ENCODE assay signal across 20 cellular contexts in the genomic region with DNA sequence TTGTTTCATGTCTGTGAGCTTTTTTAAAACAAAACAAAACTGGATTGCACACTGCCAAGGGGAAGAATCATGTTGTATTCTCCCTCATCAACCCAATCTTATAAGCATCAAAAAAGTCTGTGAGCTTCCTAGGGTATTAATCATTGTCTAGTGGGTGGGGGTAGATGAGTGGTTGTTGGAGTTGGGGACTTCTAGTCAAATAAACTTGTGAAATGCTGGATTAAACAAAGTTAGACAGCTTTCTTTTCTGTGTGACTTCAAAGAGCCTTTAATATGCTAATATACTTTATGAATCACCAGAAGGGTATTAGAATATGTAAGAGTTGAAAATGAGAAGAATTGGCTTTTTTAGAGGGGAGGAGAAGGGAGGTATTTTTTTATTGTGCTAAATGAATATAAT.
DNase-seq lines count a peak whose midpoint lies in the region; ATAC-seq and TF ChIP-seq lines count a peak whose summit lies in the region.
"Had no signal": no experiment of that assay in that cellular context is flagged by ENCODE, and none has a peak within 500 bp of the region (broad histone marks: within the 10 kb centered on the region; RNA-seq: fewer than 3 reads in every experiment).

No MANE protein-coding gene starts in this region.

- H3K4me3 ChIP-seq in AG10803 (ENCODE audit: low read length): no peak overlapping the region
- H3K4me3 ChIP-seq in GM23248: no peak overlapping the region
- H3K4me3 ChIP-seq: pancreas, right lobe of liver, testis, vagina had no signal

- peaks cover 68% of the 10 kb centered on the region for H3K79me2 ChIP-seq in GM23248 (ENCODE audit: insufficient read depth)

- H2AFZ ChIP-seq in GM23248: no peak overlapping the region

- TF ChIP-seq CTCF in AG10803 (conservative IDR thresholded peaks at IDR 0.05; ENCODE audit: low read length): no peak

- H3K9me3 Mint-ChIP-seq in activated T-helper 17 cell treated with anti-CD3 and anti-CD28 coated beads, Interleukin-2, amount 50 U/mL, for 72 hours: no peaks in the 10 kb centered on the region
- H3K9me3 Mint-ChIP-seq in memory B cell: no peaks in the 10 kb centered on the region
- H3K9me3 Mint-ChIP-seq: H9 had no signal

- ATAC-seq in activated T-helper 17 cell treated with anti-CD3 and anti-CD28 coated beads, Interleukin-2, amount 50 U/mL, for 72 hours (replicated peaks): peak; percentile 45
- ATAC-seq in memory B cell (ENCODE audit: low read depth): no peak
- ATAC-seq: naive thymus-derived CD8-positive, alpha-beta T cell; pancreas; right lobe of liver had no signal

- H3K4me2 ChIP-seq in GM23248 (ENCODE audit: unreplicated experiment): peak overlapping the region; percentile 72

- H3K4me1 ChIP-seq in GM23248 (ENCODE audit: insufficient read depth): peaks cover 45% of the 10 kb centered on the region

- peak overlapping the region; percentile 76 for H3K27ac ChIP-seq in GM23248
- H3K27ac ChIP-seq: pancreas, right lobe of liver, vagina, WERI-Rb-1 had no signal

- in situ Hi-C loops in GM23248 (cut with MboI): no loop called here

- DNase-seq in AG10803 (ENCODE audit: low read depth) (peak; percentile 23), GM23248 (peak; percentile 48), memory B cell (ENCODE audit: low spot score in 2 of 2) (no peak), D341Med (ENCODE audit: low spot score) (no peak), dedifferentiated amniotic fluid mesenchymal stem cell (ENCODE audit: extremely low spot score) (no peak)
- DNase-seq in stimulated activated naive CD4-positive, alpha-beta T cell (lab: John Stamatoyannopoulos, UW): no peak
- DNase-seq: activated CD4-positive, alpha-beta T cell treated with anti-CD3 and anti-CD28 coated beads, Interleukin-2, amount 50 U/mL, for 4 hours; activated naive CD4-positive, alpha-beta T cell treated with anti-CD3 and anti-CD28 coated beads, Interleukin-2, amount 50 U/mL, for 16 hours; cortex of kidney; H9; naive thymus-derived CD8-positive, alpha-beta T cell; NCI-H1694; NCI-H2171; NCI-H524 treated with DMSO at 0.1 percent for 48 hours; pancreas; right lobe of liver; testis; WERI-Rb-1 had no signal

- peak overlapping the region; percentile 16 for H3K27ac Mint-ChIP-seq in activated T-helper 17 cell treated with anti-CD3 and anti-CD28 coated beads, Interleukin-2, amount 50 U/mL, for 72 hours
- peak overlapping the region; percentile 17 for H3K27ac Mint-ChIP-seq in memory B cell
- H3K27ac Mint-ChIP-seq: H9; naive thymus-derived CD8-positive, alpha-beta T cell had no signal

- no peaks in the 10 kb centered on the region for H3K27me3 ChIP-seq in GM23248 (replicated peaks; ENCODE audit: insufficient read depth)
- H3K27me3 ChIP-seq: pancreas, right lobe of liver, testis, vagina had no signal

- H4K20me1 ChIP-seq in GM23248 (ENCODE audit: insufficient read depth): no peaks in the 10 kb centered on the region

- no peaks in the 10 kb centered on the region for H3K36me3 ChIP-seq in GM23248 (ENCODE audit: low read depth)
- H3K36me3 ChIP-seq: pancreas, right lobe of liver, vagina, WERI-Rb-1 had no signal

- no peaks in the 10 kb centered on the region for H3K27me3 Mint-ChIP-seq in activated T-helper 17 cell treated with anti-CD3 and anti-CD28 coated beads, Interleukin-2, amount 50 U/mL, for 72 hours
- no peaks in the 10 kb centered on the region for H3K27me3 Mint-ChIP-seq in memory B cell
- H3K27me3 Mint-ChIP-seq: naive thymus-derived CD8-positive, alpha-beta T cell had no signal

- H3K4me3 Mint-ChIP-seq in activated T-helper 17 cell treated with anti-CD3 and anti-CD28 coated beads, Interleukin-2, amount 50 U/mL, for 72 hours: peak overlapping the region; percentile 20
- H3K4me3 Mint-ChIP-seq in memory B cell: no peak overlapping the region
- H3K4me3 Mint-ChIP-seq: H9; naive thymus-derived CD8-positive, alpha-beta T cell had no signal

- H3K9me2 ChIP-seq in GM23248 (ENCODE audit: insufficient read depth): no peaks in the 10 kb centered on the region

- H3F3A ChIP-seq in GM23248 (ENCODE audit: insufficient read depth): peaks cover 54% of the 10 kb centered on the region

- H3K9ac ChIP-seq in GM23248: no peak overlapping the region

- no peaks in the 10 kb centered on the region for H3K36me3 Mint-ChIP-seq in activated T-helper 17 cell treated with anti-CD3 and anti-CD28 coated beads, Interleukin-2, amount 50 U/mL, for 72 hours (ENCODE audit: low read depth)
- H3K36me3 Mint-ChIP-seq in memory B cell: peaks cover 9% of the 10 kb centered on the region

- no peaks in the 10 kb centered on the region for H3K9me3 ChIP-seq in GM23248 (ENCODE audit: low read depth)
- H3K9me3 ChIP-seq: pancreas, right lobe of liver, testis, vagina had no signal

- H3K4me1 Mint-ChIP-seq in activated T-helper 17 cell treated with anti-CD3 and anti-CD28 coated beads, Interleukin-2, amount 50 U/mL, for 72 hours: peaks cover 27% of the 10 kb centered on the region
- peaks cover 40% of the 10 kb centered on the region for H3K4me1 Mint-ChIP-seq in memory B cell

Comparison
In these comparisons a context has a peak if more than half of its experiments do, and no peak if none do; other contexts are left out.
1. DNase-seq: peak in AG10803 (single experiment) and GM23248 (single experiment); none in memory B cell (0 of 2), D341Med (single experiment), dedifferentiated amniotic fluid mesenchymal stem cell (single experiment) and stimulated activated naive CD4-positive, alpha-beta T cell (0 of 6).